ENCODE assay signal across 2 cellular contexts in the genomic region with DNA sequence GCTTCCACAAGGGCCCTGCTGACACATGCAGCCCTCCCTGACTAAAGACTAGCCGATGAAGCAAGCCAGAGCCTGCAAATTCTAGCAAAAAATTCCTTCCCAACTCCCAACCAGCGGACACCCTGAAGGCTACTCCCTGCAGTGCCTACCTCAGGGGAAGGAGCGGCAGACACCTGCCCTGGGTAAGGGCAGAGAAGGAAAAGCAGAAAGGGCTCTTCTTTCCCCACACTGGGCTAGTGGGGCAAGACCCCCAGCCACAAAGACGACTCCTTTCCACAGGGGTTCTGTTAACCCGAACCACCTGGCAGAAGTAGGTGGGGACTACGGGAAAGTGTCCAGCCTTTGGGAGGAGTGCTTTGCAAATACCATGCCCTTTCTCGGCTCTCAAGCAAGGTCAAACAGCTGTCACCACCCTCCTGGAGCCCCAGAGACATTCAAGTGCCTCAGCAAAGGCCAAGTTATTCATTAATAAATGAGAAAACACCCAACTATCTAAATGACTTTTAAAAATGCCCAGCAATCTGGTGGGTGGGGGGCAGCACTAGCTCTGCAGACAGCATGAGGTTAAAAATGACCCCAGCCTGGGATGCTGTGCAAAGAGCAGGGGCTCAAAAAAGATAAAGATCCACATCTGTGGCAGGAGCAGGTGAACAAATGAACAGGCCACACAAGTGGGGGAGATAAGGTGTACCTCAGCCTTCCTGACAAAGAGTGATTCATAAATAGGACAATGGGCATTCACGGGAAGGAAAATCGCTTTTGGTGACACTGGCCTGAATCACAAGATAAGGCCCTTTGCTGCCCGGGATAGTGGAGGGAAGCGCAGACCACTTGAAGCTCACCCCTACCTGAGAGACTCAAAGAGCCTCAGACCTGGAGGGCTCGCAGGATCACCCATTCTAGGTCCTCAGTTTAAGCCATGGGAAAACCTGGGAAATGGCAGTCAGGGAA.
A peak's percentile ranks its signal among the peaks of the same experiment; 100 is the strongest.
TF ChIP-seq lines count a peak whose summit lies in the region.

No MANE protein-coding gene starts in this region.

TF ChIP-seq in HCT116, 20 proteins besides CTCF, POLR2A, EP300 and RAD21:
- TF ChIP-seq YY1 (IDR thresholded peaks at IDR 0.05; ENCODE audit: extremely low read depth, insufficient replicate concordance, low read depth, low read length) (no peak), EZH2phosphoT487 (IDR thresholded peaks at IDR 0.05; ENCODE audit: borderline replicate concordance) (no peak), SRF (IDR thresholded peaks at IDR 0.05; ENCODE audit: low read depth) (no peak), ZNF274 (IDR thresholded peaks at IDR 0.05; ENCODE audit: low read depth, low read length) (no peak), POLR2AphosphoS5 (IDR thresholded peaks at IDR 0.05; ENCODE audit: low read depth, low read length) (no peak), ZBTB33 (IDR thresholded peaks at IDR 0.05; ENCODE audit: extremely low read depth, insufficient replicate concordance, low read length) (no peak), CEBPB (IDR thresholded peaks at IDR 0.05; ENCODE audit: low read depth) (no peak), SP1 (IDR thresholded peaks at IDR 0.05; ENCODE audit: low read depth) (peak; percentile 66), EGR1 (IDR thresholded peaks at IDR 0.05; ENCODE audit: low read depth) (no peak), MAX (IDR thresholded peaks at IDR 0.05) (0 out of 2 replicates have a peak, but pooled peaks have one; percentile 56), ZFX (IDR thresholded peaks at IDR 0.05) (no peak), CBX3 (IDR thresholded peaks at IDR 0.05; ENCODE audit: low read depth) (peak; percentile 50; the same call in 1 of the 2 replicates), FOSL1 (IDR thresholded peaks at IDR 0.05; ENCODE audit: low read depth) (peak; percentile 75), TCF7L2 (IDR thresholded peaks at IDR 0.05; ENCODE audit: borderline replicate concordance, extremely low read depth, insufficient read depth, insufficient read length) (no peak), ELF1 (IDR thresholded peaks at IDR 0.05; ENCODE audit: borderline replicate concordance, low read depth) (no peak), SIN3A (IDR thresholded peaks at IDR 0.05; ENCODE audit: low read depth) (no peak), JUND (IDR thresholded peaks at IDR 0.05) (no peak; the same call in none of the 2 replicates), EZH2 (IDR thresholded peaks at IDR 0.05) (no peak), REST (IDR thresholded peaks at IDR 0.05; ENCODE audit: low read depth) (no peak)
- TF ChIP-seq, protein P1, sequence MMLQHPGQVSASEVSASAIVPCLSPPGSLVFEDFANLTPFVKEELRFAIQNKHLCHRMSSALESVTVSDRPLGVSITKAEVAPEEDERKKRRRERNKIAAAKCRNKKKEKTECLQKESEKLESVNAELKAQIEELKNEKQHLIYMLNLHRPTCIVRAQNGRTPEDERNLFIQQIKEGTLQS (IDR thresholded peaks at IDR 0.05): no peak

TF ChIP-seq in K562, 482 proteins besides CTCF, POLR2A, EP300 and RAD21:
- TF ChIP-seq SOX6 (IDR thresholded peaks at IDR 0.05) (peak; percentile 70), CBFA2T3 (IDR thresholded peaks at IDR 0.05) (peak; percentile 61), FOSL1 (tag; conservative IDR thresholded peaks at IDR 0.05) (peak; percentile 62), ZNF57 (CRISPR knock-in tag; IDR thresholded peaks at IDR 0.05) (no peak), PTBP1 (IDR thresholded peaks at IDR 0.05; ENCODE audit: low read depth, low read length) (no peak), CBFA2T2 (conservative IDR thresholded peaks at IDR 0.05) (peak; percentile 37; the same call in 1 of the 2 replicates)
